In genomic region chr1:214261206-214262123, GRCh38 we compare ENCODE assay signal across 8 cellular contexts. TPM values are rescaled to one million over a fixed set of nuclear protein-coding genes. Genes with fewer than 3 reads are reported as not detected.
DNase-seq lines count a peak whose midpoint lies in the region; ATAC-seq and TF ChIP-seq lines count a peak whose summit lies in the region.

No MANE protein-coding gene starts in this region.

- peaks cover 0 to 3% (median 0%) of the 10 kb centered on the region in 3 donors for H3K4me1 Mint-ChIP-seq in naive B cell

- H3K27me3 Mint-ChIP-seq in naive B cell: peaks cover 57 to 68% (median 60%) of the 10 kb centered on the region in 3 donors

- peak overlapping the region; percentile 17 for H3K4me3 ChIP-seq in epithelial cell of esophagus (ENCODE audit: low read length)

- peak; percentile 91 for DNase-seq in DMS 273 (lab: John Stamatoyannopoulos, UW; ENCODE audit: unreplicated experiment)
- DNase-seq in HT-29 (ENCODE audit: low spot score): peak; percentile 87
- DNase-seq in NOMO-1 treated with dmso at 0.1 percent for 144 hours (lab: John Stamatoyannopoulos, UW; ENCODE audit: unreplicated experiment): peak; percentile 54
- DNase-seq in activated CD8-positive, alpha-beta memory T cell treated with anti-CD3 and anti-CD28 coated beads, Interleukin-2, amount 50 U/mL, for 24 hours (ENCODE audit: extremely low read depth): peak; percentile 42
- DNase-seq in epithelial cell of esophagus (ENCODE audit: low read depth): peak; percentile 84
- DNase-seq in naive B cell: peak; percentile 65
- DNase-seq in stimulated activated CD8-positive, alpha-beta memory T cell treated with anti-CD3 and anti-CD28 coated beads, Interleukin-7, amount 100 ng/mL, for 4 hours (ENCODE audit: low read depth in 2 of 2): peak; percentile 61 to 62

- no peak overlapping the region for H3K27ac Mint-ChIP-seq in naive B cell

- peak; percentile 98 for TF ChIP-seq CTCF in epithelial cell of esophagus (IDR thresholded peaks at IDR 0.05; ENCODE audit: insufficient read depth, low read depth, low read length, missing control alignments)

- peaks cover 0 to 5% (median 2%) of the 10 kb centered on the region in 7 donors for H3K9me3 Mint-ChIP-seq in naive B cell

- no peak overlapping the region for H3K4me3 Mint-ChIP-seq in naive B cell

- H3K36me3 Mint-ChIP-seq in naive B cell: no peaks in the 10 kb centered on the region

- ATAC-seq in GM21423 (IDR thresholded peaks at IDR 0.05; ENCODE audit: unreplicated experiment): peak; percentile 93
- peak; percentile 75 to 83 for ATAC-seq in naive B cell (ENCODE audit: low read depth in 2 of 2)

RNA-seq across cellular contexts. Expression of gene SMYD2, which starts 19.5 kb away (rescaled TPM):
- 27.5 and 43.5 TPM in 2 replicates for total RNA-seq in HT-29 (2014; rRNA removed; shearing (Covaris generic))
- polyA plus RNA-seq in naive B cell (ENCODE audit: low read depth in 6 of 6): 10 to 100 TPM; 28.3 to 76.8 (median 33.9) TPM

Comparison
In these comparisons a context has a peak if more than half of its experiments do, and no peak if none do; other contexts are left out.
1. Peak in every context shown above with its lines: DNase-seq, ATAC-seq and H3K4me3 ChIP-seq.